In genomic region chr5:14954620-14955343, GRCh38 we compare ENCODE assay signal across 1 cellular context.
A peak's percentile ranks its signal among the peaks of the same experiment; 100 is the strongest.
TF ChIP-seq lines count a peak whose summit lies in the region.

No MANE protein-coding gene starts in this region.

TF ChIP-seq in SK-N-SH treated with all-trans-retinoic acid at 6 μM for 48 hours, 23 proteins besides CTCF, POLR2A, EP300 and RAD21 (continued from another document):
- TF ChIP-seq PATZ1 (CRISPR knock-in tag; IDR thresholded peaks at IDR 0.05; ENCODE audit: borderline replicate concordance) = no peak
- TF ChIP-seq ZNF565 (CRISPR knock-in tag; conservative IDR thresholded peaks at IDR 0.05; ENCODE audit: low read depth) = no peak
- 0 out of 2 replicates have a peak, but pooled peaks have one; percentile 46 for TF ChIP-seq CSDC2 (CRISPR knock-in tag; IDR thresholded peaks at IDR 0.05)
- no peak for TF ChIP-seq ZNF8 (CRISPR knock-in tag; IDR thresholded peaks at IDR 0.05)
- peak; percentile 72 for TF ChIP-seq ISL1 (CRISPR knock-in tag; IDR thresholded peaks at IDR 0.05)
- TF ChIP-seq TSHZ2 (CRISPR knock-in tag; IDR thresholded peaks at IDR 0.05) = peak; percentile 94
- peak; percentile 91 for TF ChIP-seq TCF4 (CRISPR knock-in tag; IDR thresholded peaks at IDR 0.05; ENCODE audit: borderline replicate concordance)
- peak; percentile 22; the same call in 1 of the 2 replicates for TF ChIP-seq ZFP3 (CRISPR knock-in tag; IDR thresholded peaks at IDR 0.05)
